1 cellular context compared by ENCODE assay signal in genomic region chr16:70751593-70751992, GRCh38.
TF ChIP-seq lines count a peak whose summit lies in the region.

No MANE protein-coding gene starts in this region.

TF ChIP-seq in GM23338, 12 proteins besides CTCF, POLR2A, EP300 and RAD21 (continued from another document):
- TF ChIP-seq ZNF462 (CRISPR knock-in tag; IDR thresholded peaks at IDR 0.05) (no peak), NANOG (IDR thresholded peaks at IDR 0.05; ENCODE audit: borderline replicate concordance) (no peak), CREB1 (CRISPR knock-in tag; IDR thresholded peaks at IDR 0.05; ENCODE audit: low read depth) (no peak), JUNB (IDR thresholded peaks at IDR 0.05; ENCODE audit: unreplicated experiment) (no peak)
- TF ChIP-seq, protein P1, sequence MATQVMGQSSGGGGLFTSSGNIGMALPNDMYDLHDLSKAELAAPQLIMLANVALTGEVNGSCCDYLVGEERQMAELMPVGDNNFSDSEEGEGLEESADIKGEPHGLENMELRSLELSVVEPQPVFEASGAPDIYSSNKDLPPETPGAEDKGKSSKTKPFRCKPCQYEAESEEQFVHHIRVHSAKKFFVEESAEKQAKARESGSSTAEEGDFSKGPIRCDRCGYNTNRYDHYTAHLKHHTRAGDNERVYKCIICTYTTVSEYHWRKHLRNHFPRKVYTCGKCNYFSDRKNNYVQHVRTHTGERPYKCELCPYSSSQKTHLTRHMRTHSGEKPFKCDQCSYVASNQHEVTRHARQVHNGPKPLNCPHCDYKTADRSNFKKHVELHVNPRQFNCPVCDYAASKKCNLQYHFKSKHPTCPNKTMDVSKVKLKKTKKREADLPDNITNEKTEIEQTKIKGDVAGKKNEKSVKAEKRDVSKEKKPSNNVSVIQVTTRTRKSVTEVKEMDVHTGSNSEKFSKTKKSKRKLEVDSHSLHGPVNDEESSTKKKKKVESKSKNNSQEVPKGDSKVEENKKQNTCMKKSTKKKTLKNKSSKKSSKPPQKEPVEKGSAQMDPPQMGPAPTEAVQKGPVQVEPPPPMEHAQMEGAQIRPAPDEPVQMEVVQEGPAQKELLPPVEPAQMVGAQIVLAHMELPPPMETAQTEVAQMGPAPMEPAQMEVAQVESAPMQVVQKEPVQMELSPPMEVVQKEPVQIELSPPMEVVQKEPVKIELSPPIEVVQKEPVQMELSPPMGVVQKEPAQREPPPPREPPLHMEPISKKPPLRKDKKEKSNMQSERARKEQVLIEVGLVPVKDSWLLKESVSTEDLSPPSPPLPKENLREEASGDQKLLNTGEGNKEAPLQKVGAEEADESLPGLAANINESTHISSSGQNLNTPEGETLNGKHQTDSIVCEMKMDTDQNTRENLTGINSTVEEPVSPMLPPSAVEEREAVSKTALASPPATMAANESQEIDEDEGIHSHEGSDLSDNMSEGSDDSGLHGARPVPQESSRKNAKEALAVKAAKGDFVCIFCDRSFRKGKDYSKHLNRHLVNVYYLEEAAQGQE (IDR thresholded peaks at IDR 0.05; ENCODE audit: unreplicated experiment), result no peak
